10 cellular contexts compared by ENCODE assay signal in genomic region chr11:20031155-20032001, GRCh38.
DNase-seq lines count a peak whose midpoint lies in the region; FAIRE-seq and TF ChIP-seq lines count a peak whose summit lies in the region.
"Had no signal": no experiment of that assay in that cellular context is flagged by ENCODE, and none has a peak within 500 bp of the region (broad histone marks: within the 10 kb centered on the region; RNA-seq: fewer than 3 reads in every experiment).

No MANE protein-coding gene starts in this region.

- H3K4me1 ChIP-seq in esophagus (ENCODE audit: control insufficient read depth in 2 of 2, insufficient read depth in 2 of 2, low read length in 1 of 2), result peaks cover 10 to 13% of the 10 kb centered on the region in 2 donors
- peaks cover 7% of the 10 kb centered on the region for H3K4me1 ChIP-seq in parathyroid adenoma
- no peaks in the 10 kb centered on the region for H3K4me1 ChIP-seq in uterus
- H3K4me1 ChIP-seq: adrenal gland, spleen had no signal

- no peaks in the 10 kb centered on the region for H3K79me2 ChIP-seq in parathyroid adenoma

- WGBS in esophagus, 2 donors, result 48 to 50% methylated on average over 7 of the region's 7 CpGs

- H3K9ac ChIP-seq in parathyroid adenoma, result no peak overlapping the region

- H3K27ac ChIP-seq in esophagus (ENCODE audit: low read depth in 2 of 2, low read length in 1 of 2), result peak overlapping the region; percentile 46 to 58
- peak overlapping the region; percentile 45 for H3K27ac ChIP-seq in parathyroid adenoma
- no peak overlapping the region for H3K27ac ChIP-seq in uterus
- H3K27ac ChIP-seq: adrenal gland, spleen had no signal

- H3K36me3 ChIP-seq in esophagus (ENCODE audit: control insufficient read depth in 2 of 2, insufficient read depth in 2 of 2, low read length in 1 of 2) (peaks cover 0 to 5% of the 10 kb centered on the region in 2 donors), parathyroid adenoma (ENCODE audit: control insufficient read depth, insufficient read depth, low read length) (no peaks in the 10 kb centered on the region), uterus (no peaks in the 10 kb centered on the region)
- H3K36me3 ChIP-seq: adrenal gland, spleen had no signal

- TF ChIP-seq POLR2A in uterus (IDR thresholded peaks at IDR 0.05), result no peak

- TF ChIP-seq CTCF in parathyroid adenoma (IDR thresholded peaks at IDR 0.05) (no peak), uterus (IDR thresholded peaks at IDR 0.05) (no peak)

- H3K9me3 ChIP-seq in esophagus (ENCODE audit: control insufficient read depth in 2 of 2, insufficient read depth in 1 of 2, low read depth in 1 of 2, low read length in 1 of 2) (no peaks in the 10 kb centered on the region), parathyroid adenoma (ENCODE audit: control insufficient read depth, low read length) (no peaks in the 10 kb centered on the region), uterus (no peaks in the 10 kb centered on the region)
- H3K9me3 ChIP-seq: adrenal gland, spleen had no signal

- H3K27me3 ChIP-seq in esophagus (ENCODE audit: control insufficient read depth in 1 of 2, insufficient read depth in 2 of 2, low read length in 2 of 2) (no peaks in the 10 kb centered on the region), parathyroid adenoma (ENCODE audit: control insufficient read depth, insufficient read depth, low read length) (no peaks in the 10 kb centered on the region), uterus (no peaks in the 10 kb centered on the region)
- H3K27me3 ChIP-seq: adrenal gland, spleen had no signal

- no peak overlapping the region for H2AFZ ChIP-seq in parathyroid adenoma

- DNase-seq in ELF-1 (ENCODE audit: low read depth, low spot score) (peak; percentile 73), RCC 7860 (ENCODE audit: low spot score) (peak; percentile 98), midbrain (lab: John Stamatoyannopoulos, UW) (no peak), COR-L47 (lab: John Stamatoyannopoulos, UW) (no peak), uterus (no peak)
- no peak for DNase-seq in NK-92 treated with Interleukin-12 subunit alpha and Interleukin-12 subunit beta, amount 100 ng/mL, for 24 hours (lab: John Stamatoyannopoulos, UW)
- DNase-seq: adrenal gland, spleen had no signal

- intact Hi-C loops in uterus (cut with DNase I; ENCODE audit: low total_unique reads), result no loop called here

- peak; percentile 96 for FAIRE-seq in RCC 7860 (lab: Jason Lieb, UNC)

- H3K4me3 ChIP-seq in esophagus (ENCODE audit: low read depth in 1 of 2, low read length in 2 of 2), result no peak overlapping the region
- peak overlapping the region; percentile 7 for H3K4me3 ChIP-seq in parathyroid adenoma (ENCODE audit: low read depth, low read length)
- no peak overlapping the region for H3K4me3 ChIP-seq in uterus
- H3K4me3 ChIP-seq: adrenal gland, spleen had no signal

- H3K4me2 ChIP-seq in parathyroid adenoma (ENCODE audit: low read length), result peak overlapping the region; percentile 40

Comparison
In these comparisons a context has a peak if more than half of its experiments do, and no peak if none do; other contexts are left out.
1. DNase-seq: peak in ELF-1 (single experiment) and RCC 7860 (single experiment); none in midbrain (single experiment), COR-L47 (single experiment), uterus (0 of 2) and NK-92 treated with Interleukin-12 subunit alpha and Interleukin-12 subunit beta, amount 100 ng/mL, for 24 hours (single experiment).
2. H3K27ac ChIP-seq: peak in esophagus (2 of 2) and parathyroid adenoma (single experiment); none in uterus (0 of 2).